8 cellular contexts compared by ENCODE assay signal in genomic region chr13:75357576-75358295, GRCh38.
DNase-seq lines count a peak whose midpoint lies in the region; ATAC-seq and TF ChIP-seq lines count a peak whose summit lies in the region.

No MANE protein-coding gene starts in this region.

- H3K36me3 Mint-ChIP-seq in activated naive CD4-positive, alpha-beta T cell treated with anti-CD3 and anti-CD28 coated beads for 36 hours (ENCODE audit: low read depth): no peaks in the 10 kb centered on the region

- peaks cover 11% of the 10 kb centered on the region for H3K4me1 ChIP-seq in RWPE2 (ENCODE audit: insufficient read depth, poor library complexity, severe bottlenecking)
- peaks cover 0 to 51% (median 14%) of the 10 kb centered on the region in 9 donors for H3K4me1 ChIP-seq in heart right ventricle

- no peak overlapping the region for H3K4me3 Mint-ChIP-seq in activated naive CD4-positive, alpha-beta T cell treated with anti-CD3 and anti-CD28 coated beads for 36 hours

- intact Hi-C loops in activated naive CD4-positive, alpha-beta T cell treated with anti-CD3 and anti-CD28 coated beads for 36 hours (cut with micrococcal nuclease): loop anchor here (1.0 to 5.0 kb wide), 3 partner anchors 31 to 140 kb away; no protein-coding TSS in a partner anchor
- intact Hi-C loops in heart right ventricle (cut with DNase I): no loop called here

- H3K9me3 ChIP-seq in RWPE2 (ENCODE audit: severe bottlenecking) (no peaks in the 10 kb centered on the region), heart right ventricle (no peaks in the 10 kb centered on the region)

- H3K36me3 ChIP-seq in RWPE2 (ENCODE audit: low read depth) (peaks cover 3% of the 10 kb centered on the region; the same call in 1 of the 2 replicates), heart right ventricle (peaks cover 0 to 44% (median 0%) of the 10 kb centered on the region in 9 donors)

- H3K4me3 ChIP-seq in GM12865 (ENCODE audit: low read depth, low read length) (no peak overlapping the region), RWPE2 (ENCODE audit: severe bottlenecking) (no peak overlapping the region), heart right ventricle (no peak overlapping the region)
- H3K4me3 ChIP-seq in Jurkat, Clone E6-1 (ENCODE audit: low read length): no peak overlapping the region

- no peaks in the 10 kb centered on the region for H3K27me3 ChIP-seq in RWPE2 (ENCODE audit: insufficient read depth, poor library complexity, severe bottlenecking)
- H3K27me3 ChIP-seq in heart right ventricle: no peaks in the 10 kb centered on the region

- 76 to 81% methylated on average over 6 of the region's 6 CpGs for WGBS in heart right ventricle, 2 donors

- H3K27ac ChIP-seq in RWPE2 (ENCODE audit: poor library complexity, severe bottlenecking): no peak overlapping the region
- H3K27ac ChIP-seq in heart right ventricle: no peak overlapping the region

- DNase-seq in GM12865 (ENCODE audit: low read depth): peak; percentile 77
- DNase-seq in Jurkat, Clone E6-1 (ENCODE audit: low read depth, low spot score): peak; percentile 84
- DNase-seq in RWPE2 (ENCODE audit: low spot score): no peak
- peak; percentile 61 for DNase-seq in activated naive CD4-positive, alpha-beta T cell treated with anti-CD3 and anti-CD28 coated beads for 36 hours
- DNase-seq in heart right ventricle: no peak
- peak; percentile 27 to 41 for DNase-seq in stimulated activated CD4-positive, alpha-beta T cell treated with anti-CD3 and anti-CD28 coated beads, Interleukin-1b, Interleukin-23, amount 100 ng/mL, for 4 hours (ENCODE audit: low read depth in 2 of 2)
- no peak for DNase-seq in occipital lobe (lab: John Stamatoyannopoulos, UW)

- CTCF ChIA-PET in activated naive CD4-positive, alpha-beta T cell treated with anti-CD3 and anti-CD28 coated beads for 36 hours (lab: Charles Lee): interaction anchor here (0.5 to 2.4 kb wide), 15 partner anchors 8 to 1412 kb away, joined by 3 to 15 read pairs (median 4); no protein-coding TSS in a partner anchor

- H3K4me1 Mint-ChIP-seq in activated naive CD4-positive, alpha-beta T cell treated with anti-CD3 and anti-CD28 coated beads for 36 hours (ENCODE audit: low read depth): peaks cover 5% of the 10 kb centered on the region

- no peak overlapping the region for H3K27ac Mint-ChIP-seq in activated naive CD4-positive, alpha-beta T cell treated with anti-CD3 and anti-CD28 coated beads for 36 hours

- ATAC-seq in GM21825 (IDR thresholded peaks at IDR 0.05; ENCODE audit: unreplicated experiment) (peak; percentile 84), RWPE2 (ENCODE audit: low read depth) (peak; percentile 41; the same call in 1 of the 3 replicates), heart right ventricle (peak in 7 of 8 donors; percentile 34 to 60 (median 52))

- H3K9me3 Mint-ChIP-seq in activated naive CD4-positive, alpha-beta T cell treated with anti-CD3 and anti-CD28 coated beads for 36 hours: no peaks in the 10 kb centered on the region

- TF ChIP-seq CTCF in GM12865 (IDR thresholded peaks at IDR 0.05; ENCODE audit: insufficient read depth, low read depth, low read length, missing control alignments) (peak; percentile 75), RWPE2 (IDR thresholded peaks at IDR 0.05; ENCODE audit: poor library complexity, severe bottlenecking) (peak; percentile 40), heart right ventricle (IDR thresholded peaks at IDR 0.05) (peak in 7 of 9 donors; percentile 52 to 66 (median 55))

- H3K27me3 Mint-ChIP-seq in activated naive CD4-positive, alpha-beta T cell treated with anti-CD3 and anti-CD28 coated beads for 36 hours (ENCODE audit: low read depth): no peaks in the 10 kb centered on the region

Comparison
In these comparisons a context has a peak if more than half of its experiments do, and no peak if none do; other contexts are left out.
1. DNase-seq: peak in GM12865 (single experiment), Jurkat, Clone E6-1 (single experiment), activated naive CD4-positive, alpha-beta T cell treated with anti-CD3 and anti-CD28 coated beads for 36 hours (single experiment) and stimulated activated CD4-positive, alpha-beta T cell treated with anti-CD3 and anti-CD28 coated beads, Interleukin-1b, Interleukin-23, amount 100 ng/mL, for 4 hours (2 of 2); none in RWPE2 (single experiment), heart right ventricle (0 of 2) and occipital lobe (single experiment).
2. Peak in every context shown above with its lines, with median percentiles within 50 percentile points of each other: CTCF ChIP-seq and ATAC-seq.